ENCODE assay signal across 1 cellular context in genomic region chr20:21505161-21505809, GRCh38.
TF ChIP-seq lines count a peak whose summit lies in the region.

No MANE protein-coding gene starts in this region.

TF ChIP-seq in HEK293, 187 proteins besides CTCF, POLR2A, EP300 and RAD21 (continued from another document):
- TF ChIP-seq KLF17 (tag by site-specific recombination; IDR thresholded peaks at IDR 0.05), result 0 out of 2 replicates have a peak, but pooled peaks have one; percentile 48
- peak; percentile 51 for TF ChIP-seq ZBTB8A (tag by site-specific recombination; IDR thresholded peaks at IDR 0.05)
- no peak for TF ChIP-seq ZNF843 (tag by site-specific recombination; IDR thresholded peaks at IDR 0.05)
- peak; percentile 29; the same call in 1 of the 2 replicates for TF ChIP-seq SP7 (tag by site-specific recombination; IDR thresholded peaks at IDR 0.05)
- TF ChIP-seq ZNF26 (tag by site-specific recombination; IDR thresholded peaks at IDR 0.05), result no peak
